In genomic region chr1:1540015-1540816, GRCh38 we compare ENCODE assay signal across 8 cellular contexts. TPM values are rescaled to one million over a fixed set of nuclear protein-coding genes. Genes with fewer than 3 reads are reported as not detected.
DNase-seq lines count a peak whose midpoint lies in the region; ATAC-seq and FAIRE-seq lines count a peak whose summit lies in the region.

TMEM240 (minus strand) TSS chr1:1540624; CDS start chr1:1540346, 278 bp downstream.

- no peaks in the 10 kb centered on the region for H3K27me3 ChIP-seq in GM23248 (replicated peaks; ENCODE audit: insufficient read depth)

- DNase-seq in GM23248 (peak; percentile 90), dermis blood vessel endothelial cell (peak; percentile 83), left kidney (ENCODE audit: low read depth, low spot score) (peak; percentile 93), urothelium cell line (ENCODE audit: low spot score) (no peak), mesenteric fat pad (ENCODE audit: low spot score) (no peak)
- DNase-seq in activated CD4-positive, alpha-beta T cell treated with anti-CD3 and anti-CD28 coated beads, Interleukin-2, amount 50 U/mL, for 1 hour = peak; percentile 55
- peak; percentile 36 for DNase-seq in stimulated activated CD4-positive, alpha-beta T cell treated with anti-CD3 and anti-CD28 coated beads, Interleukin-2, amount 100 ng/mL, for 4 hours (ENCODE audit: low read depth)

- H3F3A ChIP-seq in GM23248 (ENCODE audit: insufficient read depth) = peaks cover 5% of the 10 kb centered on the region; the same call in 1 of the 2 replicates

- H3K27ac ChIP-seq in GM23248 = no peak within 1 kb of the TSS

- no peaks in the 10 kb centered on the region for H3K4me1 ChIP-seq in GM23248 (ENCODE audit: insufficient read depth)

- 1% methylated on average over 58 of the region's 108 CpGs; no CpG with 5 or more reads in 1 of the 2 experiments for WGBS in GM23248 (ENCODE audit: low coverage in 1 of 2, low lambda C conversion rate in 2 of 2, missing lambda C conversion rate in 2 of 2), 2 experiments

- H3K4me2 ChIP-seq in GM23248 (ENCODE audit: unreplicated experiment) = peak within 1 kb of the TSS; percentile 78

- peak within 1 kb of the TSS; percentile 73 for H3K4me3 ChIP-seq in GM23248

- ATAC-seq in HG02852 (IDR thresholded peaks at IDR 0.05; ENCODE audit: unreplicated experiment) = no peak

- no peak for FAIRE-seq in urothelium cell line (lab: Jason Lieb, UNC)

- H3K9me3 ChIP-seq in GM23248 (ENCODE audit: low read depth) = no peaks in the 10 kb centered on the region

- no peaks in the 10 kb centered on the region for H3K9me2 ChIP-seq in GM23248 (ENCODE audit: insufficient read depth)

- H3K36me3 ChIP-seq in GM23248 (ENCODE audit: low read depth) = no peaks in the 10 kb centered on the region

- in situ Hi-C loops in GM23248 (cut with MboI) = no loop called here

- H4K20me1 ChIP-seq in GM23248 (ENCODE audit: insufficient read depth) = no peaks in the 10 kb centered on the region

- H3K9ac ChIP-seq in GM23248 = peak within 1 kb of the TSS; percentile 73

- peaks cover 20% of the 10 kb centered on the region for H3K79me2 ChIP-seq in GM23248 (ENCODE audit: insufficient read depth)

- peak within 1 kb of the TSS; percentile 55 for H2AFZ ChIP-seq in GM23248

RNA-seq across cellular contexts. Expression of gene TMEM240, which starts in this region (rescaled TPM):
- total RNA-seq in GM23248 (2014; rRNA removed; shearing (Covaris generic)) = 1.1 and 3.3 TPM in 2 replicates
- polyA plus RNA-seq in GM23248 (2016; fragmentation: Nextera tagmentation; extraction: Ambion mirVana) = 0.44 and 0.76 TPM in 2 replicates
- total RNA-seq in dermis blood vessel endothelial cell = 1.7 and 2.6 TPM in 2 replicates
- 1.4 TPM for total RNA-seq in mesenteric fat pad

Comparison
In these comparisons a context has a peak if more than half of its experiments do, and no peak if none do; other contexts are left out.
1. DNase-seq: peak in GM23248 (single experiment), activated CD4-positive, alpha-beta T cell treated with anti-CD3 and anti-CD28 coated beads, Interleukin-2, amount 50 U/mL, for 1 hour (single experiment), dermis blood vessel endothelial cell (single experiment), left kidney (single experiment) and stimulated activated CD4-positive, alpha-beta T cell treated with anti-CD3 and anti-CD28 coated beads, Interleukin-2, amount 100 ng/mL, for 4 hours (single experiment); none in urothelium cell line (single experiment) and mesenteric fat pad (single experiment).